Comparison of ENCODE assay signal across 17 cellular contexts in the genomic region with DNA sequence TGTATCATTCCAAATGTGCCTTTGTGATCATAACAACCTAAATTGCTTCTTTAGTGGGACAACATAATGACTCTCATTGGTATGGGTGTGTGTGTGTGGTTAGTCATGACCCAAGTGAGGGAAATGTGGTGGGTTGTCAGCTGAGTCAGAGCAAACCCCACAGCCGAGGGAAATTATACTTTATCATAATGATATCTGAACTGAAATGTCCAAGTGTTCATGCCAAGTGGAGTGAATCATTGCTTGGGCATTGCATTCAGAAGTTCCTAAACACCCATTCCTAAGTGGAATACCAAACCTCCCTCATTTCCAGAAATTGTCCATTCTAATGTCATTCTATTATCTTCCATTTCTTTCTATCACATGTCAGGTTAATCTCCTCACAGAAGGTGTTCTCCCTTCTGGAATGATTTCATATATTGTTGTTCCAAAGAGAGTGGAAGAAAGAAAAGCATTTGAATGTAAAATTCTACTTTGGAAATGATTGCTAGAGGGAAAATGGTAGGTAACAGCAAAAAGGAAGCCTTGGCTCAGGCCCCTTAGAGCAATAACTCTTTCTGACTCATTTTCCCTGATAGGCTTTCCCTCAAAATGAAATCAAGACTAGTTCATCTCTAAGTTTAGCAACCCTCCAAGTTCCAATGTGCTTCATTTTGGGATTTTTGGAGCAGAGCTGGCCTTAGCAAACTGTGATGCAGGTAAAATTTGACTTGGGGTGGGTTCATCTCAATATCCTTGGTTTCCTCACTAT.
A peak's percentile ranks its signal among the peaks of the same experiment; 100 is the strongest.
DNase-seq lines count a peak whose midpoint lies in the region; ATAC-seq, FAIRE-seq and TF ChIP-seq lines count a peak whose summit lies in the region.
"Had no signal": no experiment of that assay in that cellular context is flagged by ENCODE, and none has a peak within 500 bp of the region (broad histone marks: within the 10 kb centered on the region; RNA-seq: fewer than 3 reads in every experiment).

No MANE protein-coding gene starts in this region.

- H3K9me3 ChIP-seq in astrocyte (ENCODE audit: insufficient read depth, low read depth, low read length), result no peaks in the 10 kb centered on the region
- H3K9me3 ChIP-seq in CD8-positive, alpha-beta T cell (ENCODE audit: low read length), result no peaks in the 10 kb centered on the region
- H3K9me3 ChIP-seq: right lobe of liver had no signal

- H3K4me3 ChIP-seq in AG04449 (ENCODE audit: low read depth, low read length), result no peak overlapping the region
- no peak overlapping the region for H3K4me3 ChIP-seq in astrocyte (ENCODE audit: insufficient read depth, low read depth, low read length)
- no peak overlapping the region for H3K4me3 ChIP-seq in CD8-positive, alpha-beta T cell (ENCODE audit: low read depth, low read length)
- H3K4me3 ChIP-seq: coronary artery, GM12878, right lobe of liver had no signal

- TF ChIP-seq CTCF in AG04449 (IDR thresholded peaks at IDR 0.05; ENCODE audit: insufficient read depth, low read length, missing control alignments) (no peak), HFFc6 (IDR thresholded peaks at IDR 0.05) (no peak), astrocyte (IDR thresholded peaks at IDR 0.05; ENCODE audit: insufficient read depth, low read depth, low read length) (no peak)
- TF ChIP-seq CTCF in CD8-positive, alpha-beta T cell (IDR thresholded peaks at IDR 0.05), result no peak

- H4K20me1 ChIP-seq in astrocyte (ENCODE audit: insufficient read depth, low read length), result no peaks in the 10 kb centered on the region

- H3K4me1 Mint-ChIP-seq in HFFc6 (ENCODE audit: low read depth) (peaks cover 6% of the 10 kb centered on the region; the same call in 1 of the 2 replicates), astrocyte (ENCODE audit: low read depth, unreplicated experiment) (peaks cover 7% of the 10 kb centered on the region)
- no peaks in the 10 kb centered on the region for H3K4me1 Mint-ChIP-seq in CD8-positive, alpha-beta T cell (ENCODE audit: low read depth)
- H3K4me1 Mint-ChIP-seq: activated B cell treated with CpG ODN at 0.5 μM for 24 hours had no signal

- H3K27ac Mint-ChIP-seq in HFFc6 (no peak overlapping the region), astrocyte (ENCODE audit: unreplicated experiment) (no peak overlapping the region)
- H3K27ac Mint-ChIP-seq in CD8-positive, alpha-beta T cell, result no peak overlapping the region
- H3K27ac Mint-ChIP-seq: activated B cell treated with CpG ODN at 0.5 μM for 24 hours; activated T-helper 2 cell treated with anti-CD3 and anti-CD28 coated beads, Interferon-gamma antibody, Interleukin-2, Interleukin-4, amounts not matched to agents 10 μg/mL and 5 μg/mL and 100 μg/mL, durations not matched to agents 14 hours and 24 hours and 36 hours had no signal

- H3K9ac ChIP-seq in astrocyte (ENCODE audit: low read length), result no peak overlapping the region

- no peak for ATAC-seq in GM18907 (IDR thresholded peaks at IDR 0.05; ENCODE audit: unreplicated experiment)
- no peak for ATAC-seq in HG03460 (IDR thresholded peaks at IDR 0.05; ENCODE audit: unreplicated experiment)
- no peak for ATAC-seq in CD8-positive, alpha-beta T cell
- ATAC-seq: GM12878, right lobe of liver, Right ventricle myocardium inferior had no signal

- no peak overlapping the region for H2AFZ ChIP-seq in astrocyte (ENCODE audit: low read depth, low read length)

- FAIRE-seq in astrocyte (lab: Jason Lieb, UNC), result peak; percentile 96
- FAIRE-seq: GM12878 had no signal

- H3K27me3 Mint-ChIP-seq in HFFc6 (ENCODE audit: insufficient read depth), result peaks cover 3% of the 10 kb centered on the region; the same call in 1 of the 2 replicates
- H3K27me3 Mint-ChIP-seq in astrocyte (ENCODE audit: low read depth, unreplicated experiment), result peaks cover 2% of the 10 kb centered on the region
- no peaks in the 10 kb centered on the region for H3K27me3 Mint-ChIP-seq in CD8-positive, alpha-beta T cell (ENCODE audit: low read depth)
- H3K27me3 Mint-ChIP-seq: activated B cell treated with CpG ODN at 0.5 μM for 24 hours had no signal

- H3K27ac ChIP-seq in astrocyte (ENCODE audit: low read depth, low read length), result peak overlapping the region; percentile 51
- no peak overlapping the region for H3K27ac ChIP-seq in CD8-positive, alpha-beta T cell (ENCODE audit: low read depth, low read length)
- H3K27ac ChIP-seq: coronary artery, right lobe of liver had no signal

- peaks cover 5% of the 10 kb centered on the region; the same call in 1 of the 2 replicates for H3K36me3 Mint-ChIP-seq in HFFc6 (ENCODE audit: low read depth)
- H3K36me3 Mint-ChIP-seq in astrocyte (ENCODE audit: low read depth, unreplicated experiment), result no peaks in the 10 kb centered on the region
- no peaks in the 10 kb centered on the region for H3K36me3 Mint-ChIP-seq in CD8-positive, alpha-beta T cell

- CTCF ChIA-PET in AG04449 (lab: Yijun Ruan, JAX), result no interaction called here
- CTCF ChIA-PET in CD8-positive, alpha-beta T cell (lab: Charles Lee), result no interaction called here

- H3K4me1 ChIP-seq in astrocyte (ENCODE audit: insufficient read depth, low read length), result peaks cover 11% of the 10 kb centered on the region
- H3K4me1 ChIP-seq in CD8-positive, alpha-beta T cell (ENCODE audit: insufficient read depth, low read length), result no peaks in the 10 kb centered on the region
- H3K4me1 ChIP-seq: right lobe of liver had no signal

- H3K9me3 Mint-ChIP-seq in HFFc6, result peaks cover 17% of the 10 kb centered on the region; the same call in 1 of the 2 replicates
- H3K9me3 Mint-ChIP-seq in astrocyte (ENCODE audit: unreplicated experiment), result peaks cover 8% of the 10 kb centered on the region
- H3K9me3 Mint-ChIP-seq in CD8-positive, alpha-beta T cell, result peaks cover 4% of the 10 kb centered on the region
- H3K9me3 Mint-ChIP-seq: activated T-helper 2 cell treated with anti-CD3 and anti-CD28 coated beads, Interferon-gamma antibody, Interleukin-2, Interleukin-4, amounts not matched to agents 10 μg/mL and 5 μg/mL and 100 μg/mL, durations not matched to agents 14 hours and 24 hours and 36 hours had no signal

- no peaks in the 10 kb centered on the region for H3K36me3 ChIP-seq in astrocyte (ENCODE audit: insufficient read depth, low read length)
- H3K36me3 ChIP-seq in CD8-positive, alpha-beta T cell (ENCODE audit: insufficient read depth, low read length), result no peaks in the 10 kb centered on the region
- H3K36me3 ChIP-seq: right lobe of liver had no signal

- H3K4me3 Mint-ChIP-seq in HFFc6, result no peak overlapping the region
- no peak overlapping the region for H3K4me3 Mint-ChIP-seq in astrocyte (ENCODE audit: unreplicated experiment)
- no peak overlapping the region for H3K4me3 Mint-ChIP-seq in CD8-positive, alpha-beta T cell
- H3K4me3 Mint-ChIP-seq: activated B cell treated with CpG ODN at 0.5 μM for 24 hours had no signal

- no peaks in the 10 kb centered on the region for H3K79me2 ChIP-seq in astrocyte (ENCODE audit: insufficient read depth, low read length)

- DNase-seq in AG04449 (ENCODE audit: low read depth, low spot score) (peak; percentile 34), HFFc6 (peak; percentile 61), astrocyte (ENCODE audit: low read depth) (peak; percentile 98), iris pigment epithelial cell (ENCODE audit: low read depth) (peak; percentile 46)
- no peak for DNase-seq in NK-92 treated with Interleukin-12 subunit alpha and Interleukin-12 subunit beta, amount 100 ng/mL, for 24 hours (lab: John Stamatoyannopoulos, UW)
- DNase-seq in CD8-positive, alpha-beta T cell, result no peak
- DNase-seq: activated B cell treated with CpG ODN at 0.5 μM for 24 hours, midbrain, NCI-H2171, right lobe of liver, trophoblast cell had no signal

- POLR2A ChIA-PET in AG04449 (lab: Yijun Ruan, JAX), result no interaction called here
- POLR2A ChIA-PET in CD8-positive, alpha-beta T cell (lab: Charles Lee), result no interaction called here

- no peaks in the 10 kb centered on the region for H3K27me3 ChIP-seq in astrocyte (ENCODE audit: insufficient read depth, low read length)
- H3K27me3 ChIP-seq in CD8-positive, alpha-beta T cell (ENCODE audit: insufficient read depth, low read length), result no peaks in the 10 kb centered on the region
- H3K27me3 ChIP-seq: right lobe of liver had no signal

- H3K4me2 ChIP-seq in astrocyte (ENCODE audit: low read length), result peak overlapping the region; percentile 57

- intact Hi-C loops in CD8-positive, alpha-beta T cell (cut with DNase I, micrococcal nuclease), result no loop called here

Comparison
In these comparisons a context has a peak if more than half of its experiments do, and no peak if none do; other contexts are left out.
1. DNase-seq: peak in AG04449 (single experiment), HFFc6 (single experiment), astrocyte (single experiment) and iris pigment epithelial cell (single experiment); none in NK-92 treated with Interleukin-12 subunit alpha and Interleukin-12 subunit beta, amount 100 ng/mL, for 24 hours (single experiment) and CD8-positive, alpha-beta T cell (0 of 7).